ENCODE assay signal across 14 cellular contexts in the genomic region with DNA sequence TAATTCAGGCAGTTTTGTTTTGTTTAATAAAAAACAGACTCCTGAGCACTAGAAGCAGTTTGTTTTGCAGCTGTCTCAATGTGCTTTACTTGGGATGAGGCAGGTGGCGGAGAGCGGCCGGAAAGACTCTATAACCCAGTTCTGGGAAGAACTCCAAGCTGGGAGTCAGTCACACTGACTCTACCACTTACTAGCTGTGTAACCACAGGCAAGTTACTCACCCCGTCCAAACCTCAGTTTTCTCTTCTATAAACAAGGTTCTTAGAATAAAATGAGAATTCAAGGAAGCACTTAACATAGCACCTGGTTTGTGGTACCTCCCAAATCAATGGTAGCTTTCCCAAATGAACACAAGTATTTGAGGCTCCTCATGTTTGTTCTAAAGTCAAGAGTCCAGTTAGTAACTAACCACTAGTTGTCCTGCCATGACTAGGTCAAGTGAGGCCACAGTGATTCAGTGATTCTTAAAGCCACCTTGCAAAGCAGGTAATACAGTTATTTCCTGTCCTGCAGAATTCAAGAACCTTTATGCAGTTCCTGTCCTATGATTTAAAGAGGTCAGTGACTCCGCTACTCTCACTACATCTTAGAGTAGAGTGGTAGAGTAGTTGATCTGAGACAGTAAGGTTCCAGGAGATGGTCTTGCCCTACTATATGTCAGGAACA. TPM values are rescaled to one million over a fixed set of nuclear protein-coding genes. Genes with fewer than 3 reads are reported as not detected.
DNase-seq lines count a peak whose midpoint lies in the region; TF ChIP-seq lines count a peak whose summit lies in the region.
"Had no signal": no experiment of that assay in that cellular context is flagged by ENCODE, and none has a peak within 500 bp of the region (broad histone marks: within the 10 kb centered on the region; RNA-seq: fewer than 3 reads in every experiment).

No MANE protein-coding gene starts in this region.

- DNase-seq in DMS53 (lab: John Stamatoyannopoulos, UW): peak; percentile 17
- no peak for DNase-seq in DMS53 treated with DMSO at 0.1 percent for 48 hours (lab: John Stamatoyannopoulos, UW; ENCODE audit: unreplicated experiment)
- DNase-seq in LHCN-M2 (ENCODE audit: low read depth): peak; percentile 96
- DNase-seq in brain microvascular endothelial cell: peak; percentile 58
- peak; percentile 83 for DNase-seq in non-pigmented ciliary epithelial cell (ENCODE audit: low read depth)
- no peak for DNase-seq in AG20443 (ENCODE audit: low spot score)
- DNase-seq in NCI-H69 (lab: John Stamatoyannopoulos, UW): no peak
- DNase-seq in WERI-Rb-1: no peak
- DNase-seq: 8988T, DMS79, left ventricle myocardium superior, MM.1S had no signal

- H3K27me3 ChIP-seq in brain microvascular endothelial cell (replicated peaks): no peaks in the 10 kb centered on the region
- no peaks in the 10 kb centered on the region for H3K27me3 ChIP-seq in WERI-Rb-1 (ENCODE audit: insufficient read depth, low read depth, severe bottlenecking)

- in situ Hi-C loops in brain microvascular endothelial cell (cut with HindIII; ENCODE audit: low pct_ligation_motif_present, low sequenced_read_pairs): no loop called here

- TF ChIP-seq CTCF in brain microvascular endothelial cell (IDR thresholded peaks at IDR 0.05; ENCODE audit: low read depth, low read length, missing control alignments) (no peak), WERI-Rb-1 (IDR thresholded peaks at IDR 0.05; ENCODE audit: low read depth, low read length) (no peak)

- H3K27ac ChIP-seq in brain microvascular endothelial cell: no peak overlapping the region
- H3K27ac ChIP-seq in WERI-Rb-1: no peak overlapping the region
- H3K27ac ChIP-seq: coronary artery, parathyroid adenoma had no signal

- H3K9me3 ChIP-seq in WERI-Rb-1 (ENCODE audit: severe bottlenecking): peaks cover 2% of the 10 kb centered on the region

- H3K36me3 ChIP-seq in brain microvascular endothelial cell (replicated peaks): peaks cover 3% of the 10 kb centered on the region
- H3K36me3 ChIP-seq in WERI-Rb-1: peaks cover 63% of the 10 kb centered on the region

- H3K4me3 ChIP-seq in brain microvascular endothelial cell (ENCODE audit: low read depth, low read length): no peak overlapping the region
- H3K4me3 ChIP-seq in WERI-Rb-1 (ENCODE audit: low read depth, low read length): no peak overlapping the region
- H3K4me3 ChIP-seq: coronary artery had no signal

RNA-seq across cellular contexts. Expression of a gene that starts 2.7 kb away (rescaled TPM):
- 226 and 251 TPM in 2 replicates for total RNA-seq in LHCN-M2 (2014; rRNA removed)
- 288 TPM for polyA plus RNA-seq in LHCN-M2 (2012)

RNA-seq across cellular contexts. Expression of a gene that starts 3.1 kb away (rescaled TPM):
- total RNA-seq in LHCN-M2 (2014; rRNA removed): 9.9 and 12.8 TPM in 2 replicates
- 3.5 TPM for polyA plus RNA-seq in LHCN-M2 (2012)

RNA-seq across cellular contexts. Expression of a gene that starts 7.8 kb away (rescaled TPM):
- 7.4 and 9.6 TPM in 2 replicates for total RNA-seq in LHCN-M2 (2014; rRNA removed)
- polyA plus RNA-seq in LHCN-M2 (2012): 20.5 TPM

RNA-seq across cellular contexts. Expression of a gene that starts 8.0 kb away (rescaled TPM):
- 0.45 and 0.92 TPM in 2 replicates for total RNA-seq in LHCN-M2 (2014; rRNA removed)
- 1.6 TPM for polyA plus RNA-seq in LHCN-M2 (2012)

Comparison
In these comparisons a context has a peak if more than half of its experiments do, and no peak if none do; other contexts are left out.
1. DNase-seq: peak in DMS53 (single experiment), LHCN-M2 (single experiment), brain microvascular endothelial cell (single experiment) and non-pigmented ciliary epithelial cell (single experiment); none in DMS53 treated with DMSO at 0.1 percent for 48 hours (single experiment), AG20443 (single experiment), NCI-H69 (single experiment) and WERI-Rb-1 (single experiment).